ENCODE assay signal across 8 cellular contexts in the genomic region with DNA sequence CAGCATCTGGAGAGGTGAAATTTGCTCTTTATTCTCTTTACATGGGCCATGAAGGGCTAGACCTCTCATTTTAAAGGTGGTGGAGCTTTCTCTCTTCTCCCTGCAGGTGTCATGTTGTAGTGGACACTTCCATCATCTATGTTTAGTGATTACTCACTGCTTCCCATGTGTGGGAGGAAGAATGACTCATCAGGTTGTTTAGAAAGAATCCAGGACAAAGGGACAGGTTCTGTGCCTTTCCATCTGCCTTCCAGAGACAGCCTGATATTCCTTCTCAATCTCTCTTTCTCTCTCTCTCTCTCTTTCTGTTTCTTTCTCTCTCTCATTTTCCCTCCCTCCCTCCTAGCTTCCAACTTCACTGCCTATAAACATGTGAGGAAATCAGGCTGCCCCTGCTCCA. TPM values are rescaled to one million over a fixed set of nuclear protein-coding genes. Genes with fewer than 3 reads are reported as not detected.
DNase-seq lines count a peak whose midpoint lies in the region; ATAC-seq and TF ChIP-seq lines count a peak whose summit lies in the region.

No MANE protein-coding gene starts in this region.

- TF ChIP-seq CTCF in brain (conservative IDR thresholded peaks at IDR 0.05) = no peak

- peak overlapping the region; percentile 91 for H3K27ac ChIP-seq in mesodermal cell (ENCODE audit: low read depth, low read length, severe bottlenecking)

- no peaks in the 10 kb centered on the region for H3K36me3 ChIP-seq in mesodermal cell (ENCODE audit: control insufficient read depth, insufficient read depth, low read length)

- peaks cover 13% of the 10 kb centered on the region for H3K4me1 ChIP-seq in mesodermal cell (ENCODE audit: control insufficient read depth, insufficient read depth, low read length, poor library complexity, severe bottlenecking)

- ATAC-seq in stimulated activated memory B cell treated with anti-CD40 and anti-IgM and Interleukin-4, amounts not matched to agents 10 μg/mL and 1 μg/mL and 100 μg/mL, for 72 hours = no peak
- ATAC-seq in HG03342 (IDR thresholded peaks at IDR 0.05; ENCODE audit: unreplicated experiment) = no peak
- ATAC-seq in GM18858 (IDR thresholded peaks at IDR 0.05; ENCODE audit: unreplicated experiment) = no peak

- H3K27ac Mint-ChIP-seq in brain = peak overlapping the region in 3 of 5 experiments; percentile 33 to 71 (median 36)
- no peak overlapping the region for H3K27ac Mint-ChIP-seq in stimulated activated memory B cell treated with anti-CD40 and anti-IgM and Interleukin-4, amounts not matched to agents 10 μg/mL and 1 μg/mL and 100 μg/mL, for 72 hours

- H3K4me1 Mint-ChIP-seq in brain = peaks cover 17% of the 10 kb centered on the region
- H3K4me1 Mint-ChIP-seq in stimulated activated memory B cell treated with anti-CD40 and anti-IgM and Interleukin-4, amounts not matched to agents 10 μg/mL and 1 μg/mL and 100 μg/mL, for 72 hours = no peaks in the 10 kb centered on the region

- no peaks in the 10 kb centered on the region for H3K27me3 Mint-ChIP-seq in brain
- peaks cover 17% of the 10 kb centered on the region for H3K27me3 Mint-ChIP-seq in stimulated activated memory B cell treated with anti-CD40 and anti-IgM and Interleukin-4, amounts not matched to agents 10 μg/mL and 1 μg/mL and 100 μg/mL, for 72 hours

- no peak overlapping the region for H3K4me3 ChIP-seq in mesodermal cell (ENCODE audit: extremely low read depth, insufficient read depth, low read length, poor library complexity, severe bottlenecking)

- DNase-seq in EL (peak; percentile 80), NCI-H2081 (lab: John Stamatoyannopoulos, UW) (peak; percentile 40 to 78)
- no peak for DNase-seq in activated effector memory CD4-positive, alpha-beta T cell treated with anti-CD3 and anti-CD28 coated beads, Interleukin-2, amount 50 U/mL, for 16 hours

- no peaks in the 10 kb centered on the region for H3K36me3 Mint-ChIP-seq in brain
- H3K36me3 Mint-ChIP-seq in stimulated activated memory B cell treated with anti-CD40 and anti-IgM and Interleukin-4, amounts not matched to agents 10 μg/mL and 1 μg/mL and 100 μg/mL, for 72 hours = no peaks in the 10 kb centered on the region

- H3K9me3 Mint-ChIP-seq in brain = no peaks in the 10 kb centered on the region
- H3K9me3 Mint-ChIP-seq in stimulated activated memory B cell treated with anti-CD40 and anti-IgM and Interleukin-4, amounts not matched to agents 10 μg/mL and 1 μg/mL and 100 μg/mL, for 72 hours = peaks cover 3% of the 10 kb centered on the region

- no peaks in the 10 kb centered on the region for H3K9me3 ChIP-seq in mesodermal cell (ENCODE audit: control insufficient read depth, low read length)

- no peak overlapping the region for H3K4me3 Mint-ChIP-seq in brain
- H3K4me3 Mint-ChIP-seq in stimulated activated memory B cell treated with anti-CD40 and anti-IgM and Interleukin-4, amounts not matched to agents 10 μg/mL and 1 μg/mL and 100 μg/mL, for 72 hours = no peak overlapping the region

RNA-seq across cellular contexts. Expression of gene SCG2, which starts 38.7 kb away (rescaled TPM):
- 63.4 TPM for polyA plus RNA-seq in brain (ENCODE audit: insufficient read depth, low read depth, low replicate concordance)
- 16.5 TPM for polyA plus RNA-seq in mesodermal cell (2013, experiment 1 of 2)
- 11.5 TPM for polyA plus RNA-seq in mesodermal cell (2013, experiment 2 of 2)
